In genomic region chr21:28704746-28705145, GRCh38 we compare ENCODE assay signal across 12 cellular contexts.
DNase-seq lines count a peak whose midpoint lies in the region; TF ChIP-seq lines count a peak whose summit lies in the region.
"Had no signal": no experiment of that assay in that cellular context is flagged by ENCODE, and none has a peak within 500 bp of the region (broad histone marks: within the 10 kb centered on the region; RNA-seq: fewer than 3 reads in every experiment).

No MANE protein-coding gene starts in this region.

- H2BK120ac ChIP-seq in H9 (ENCODE audit: low read depth, low read length, poor library complexity, severe bottlenecking): no peak overlapping the region

- no peak for TF ChIP-seq EP300 in esophagus muscularis mucosa (IDR thresholded peaks at IDR 0.05)

- WGBS in esophagus muscularis mucosa: 26% methylated on average over 5 of the region's 5 CpGs
- WGBS in H9 (ENCODE audit: extremely low coverage, insufficient read length, low lambda C conversion rate): no CpG with 5 or more reads among the region's 5 CpGs

- H3K18ac ChIP-seq in H9 (ENCODE audit: insufficient read length, low read depth, low read length): no peak overlapping the region

- no peak overlapping the region for H2BK5ac ChIP-seq in H9 (ENCODE audit: insufficient read length, low read length)

- no peak overlapping the region for H3K56ac ChIP-seq in H9 (ENCODE audit: insufficient read length, low read depth, low read length)

- no peaks in the 10 kb centered on the region for H3K79me1 ChIP-seq in H9 (ENCODE audit: insufficient read depth, low read depth, low read length, poor library complexity, severe bottlenecking)

- no peak overlapping the region for H4K91ac ChIP-seq in H9 (ENCODE audit: insufficient read length, low read depth, low read length)

- no peak overlapping the region for H3K4me2 ChIP-seq in H9 (ENCODE audit: insufficient read depth, insufficient read length, low read length)

- TF ChIP-seq POLR2A in esophagus muscularis mucosa (IDR thresholded peaks at IDR 0.05; ENCODE audit: low read depth): no peak

- H3K27me3 Mint-ChIP-seq in H9 (ENCODE audit: low read depth): no peaks in the 10 kb centered on the region

- no peak overlapping the region for H4K8ac ChIP-seq in H9 (replicated peaks; ENCODE audit: insufficient read length, low read depth, low read length)

- TF ChIP-seq CTCF in esophagus muscularis mucosa (IDR thresholded peaks at IDR 0.05): no peak
- no peak for TF ChIP-seq CTCF in H9 (conservative IDR thresholded peaks at IDR 0.05)

- no peaks in the 10 kb centered on the region for H3K27me3 ChIP-seq in esophagus muscularis mucosa
- H3K27me3 ChIP-seq in H9 (ENCODE audit: insufficient read depth, low read length): no peaks in the 10 kb centered on the region
- H3K27me3 ChIP-seq: tibial nerve had no signal

- H3K9ac ChIP-seq in H9 (ENCODE audit: extremely low read depth, insufficient read length, low read length): no peak overlapping the region

- H2BK15ac ChIP-seq in H9 (ENCODE audit: low read depth, low read length): no peak overlapping the region

- no peak overlapping the region for H4K5ac ChIP-seq in H9 (ENCODE audit: insufficient read length, low read depth, low read length)

- H4K20me1 ChIP-seq in H9 (ENCODE audit: control insufficient read depth, insufficient read depth, insufficient read length): no peaks in the 10 kb centered on the region

- H3K9me3 Mint-ChIP-seq in H9: peaks cover 11 to 14% of the 10 kb centered on the region in 2 experiments

- H3K27ac ChIP-seq in esophagus muscularis mucosa (replicated peaks in 1 of 4) (peak overlapping the region; percentile 45 to 62 (median 55)), H9 (ENCODE audit: insufficient read length, low read depth, low read length) (no peak overlapping the region)
- H3K27ac ChIP-seq: tibial nerve had no signal

- DNase-seq in DMS 273 treated with DMSO at 0.1 percent for 48 hours (lab: John Stamatoyannopoulos, UW) (peak; percentile 63), NCI-H446 (lab: John Stamatoyannopoulos, UW) (peak; percentile 43 to 71), esophagus muscularis mucosa (ENCODE audit: extremely low spot score) (no peak), medulla oblongata (ENCODE audit: extremely low spot score) (peak; percentile 4), H9 (no peak), KG1 (lab: John Stamatoyannopoulos, UW) (no peak)
- no peak for DNase-seq in stimulated activated CD8-positive, alpha-beta memory T cell treated with anti-CD3 and anti-CD28 coated beads, Interleukin-4, amount 100 ng/mL, for 48 hours
- DNase-seq in stimulated activated CD4-positive, alpha-beta T cell treated with anti-CD3 and anti-CD28 coated beads, Interleukin-2, amount 100 ng/mL, for 48 hours: no peak
- DNase-seq: activated T-cell treated with anti-CD3 and anti-CD28 coated beads, Interleukin-2, amount 50 U/mL, for 48 hours; cortex of kidney had no signal

- no peak overlapping the region for H3K4me3 Mint-ChIP-seq in H9

- peak overlapping the region in 3 of 4 donors; percentile 2 to 8 (median 3) for H3K4me3 ChIP-seq in esophagus muscularis mucosa
- H3K4me3 ChIP-seq: lung, tibial nerve had no signal

- peaks cover 2% of the 10 kb centered on the region for H3K23me2 ChIP-seq in H9 (ENCODE audit: insufficient read length, low read depth, low read length, poor library complexity, severe bottlenecking)

- H3K27ac Mint-ChIP-seq in H9: no peak overlapping the region

- H3K79me2 ChIP-seq in H9 (ENCODE audit: insufficient read depth, low read length): no peaks in the 10 kb centered on the region

- H3K14ac ChIP-seq in H9 (ENCODE audit: insufficient read depth, low read length): no peak overlapping the region

- no peak overlapping the region for H3K4ac ChIP-seq in H9 (ENCODE audit: low read depth, low read length)

- peaks cover 0 to 9% (median 2%) of the 10 kb centered on the region in 3 experiments; a peak in 6 of 7 replicates for H3K36me3 Mint-ChIP-seq in H9 (ENCODE audit: insufficient read depth in 1 of 3, low read depth in 3 of 3)

- H3K9me3 ChIP-seq in esophagus muscularis mucosa (peaks cover 0 to 14% (median 0%) of the 10 kb centered on the region in 4 donors), H9 (ENCODE audit: control insufficient read depth, low read depth, low read length) (no peaks in the 10 kb centered on the region)

- no peak overlapping the region for H2AFZ ChIP-seq in H9 (ENCODE audit: low read length)

- intact Hi-C loops in esophagus muscularis mucosa (cut with DNase I): no loop called here

- no peaks in the 10 kb centered on the region for H3K36me3 ChIP-seq in esophagus muscularis mucosa
- H3K36me3 ChIP-seq: tibial nerve had no signal

- H3T11ph ChIP-seq in H9 (ENCODE audit: low read length): no peak overlapping the region

- H2BK12ac ChIP-seq in H9 (ENCODE audit: insufficient read length, low read depth, low read length): no peak overlapping the region

- no peak overlapping the region for H2AK5ac ChIP-seq in H9 (ENCODE audit: insufficient read length, low read length)

- no peaks in the 10 kb centered on the region for H3K4me1 Mint-ChIP-seq in H9

- H3K4me1 ChIP-seq in esophagus muscularis mucosa (peaks cover 5 to 39% (median 29%) of the 10 kb centered on the region in 4 donors), H9 (ENCODE audit: insufficient read depth, low read length) (no peaks in the 10 kb centered on the region)
- H3K4me1 ChIP-seq: tibial nerve had no signal

- H2BK20ac ChIP-seq in H9 (ENCODE audit: low read depth, low read length, poor library complexity, severe bottlenecking): no peak overlapping the region

- H3K23ac ChIP-seq in H9 (ENCODE audit: insufficient read length, low read depth, low read length): no peak overlapping the region

Comparison
In these comparisons a context has a peak if more than half of its experiments do, and no peak if none do; other contexts are left out.
1. DNase-seq: peak in DMS 273 treated with DMSO at 0.1 percent for 48 hours (single experiment), NCI-H446 (2 of 2) and medulla oblongata (single experiment); none in esophagus muscularis mucosa (single experiment), H9 (single experiment), stimulated activated CD8-positive, alpha-beta memory T cell treated with anti-CD3 and anti-CD28 coated beads, Interleukin-4, amount 100 ng/mL, for 48 hours (single experiment), KG1 (single experiment) and stimulated activated CD4-positive, alpha-beta T cell treated with anti-CD3 and anti-CD28 coated beads, Interleukin-2, amount 100 ng/mL, for 48 hours (0 of 2).